ENCODE assay signal across 22 cellular contexts in the genomic region with DNA sequence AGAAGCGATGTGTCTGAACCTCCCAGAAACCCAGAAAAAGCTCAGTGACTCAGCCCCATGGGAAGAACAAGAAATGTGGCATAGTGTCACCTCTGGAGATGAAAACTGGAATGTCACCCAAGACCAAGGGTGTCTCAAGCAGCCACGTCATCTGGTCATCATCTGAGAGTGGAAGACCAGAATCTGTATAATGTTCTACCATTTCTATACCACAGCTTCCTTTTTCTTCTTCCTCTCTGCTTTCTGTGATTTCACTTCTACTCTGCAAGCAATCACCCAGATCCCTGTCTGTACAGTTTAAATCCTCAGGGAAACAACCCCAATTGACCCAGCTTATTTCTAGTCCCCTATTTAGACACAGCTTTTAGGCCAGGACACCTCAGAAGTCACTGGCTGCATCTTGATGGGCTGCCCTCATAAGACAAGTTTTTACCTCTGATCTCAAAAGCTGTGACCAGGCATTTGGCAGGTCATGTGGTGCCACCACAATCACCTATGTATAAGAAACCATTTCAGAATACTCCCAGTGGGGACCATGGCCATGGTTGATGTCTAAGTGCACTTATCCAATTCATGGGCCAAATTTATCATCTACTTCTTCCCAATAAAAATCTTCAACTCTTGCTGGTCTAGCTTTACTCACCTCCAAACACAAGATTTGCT.
DNase-seq lines count a peak whose midpoint lies in the region; ATAC-seq, FAIRE-seq and TF ChIP-seq lines count a peak whose summit lies in the region.
"Had no signal": no experiment of that assay in that cellular context is flagged by ENCODE, and none has a peak within 500 bp of the region (broad histone marks: within the 10 kb centered on the region; RNA-seq: fewer than 3 reads in every experiment).

No MANE protein-coding gene starts in this region.

- intact Hi-C loops in vagina (cut with DNase I) = no loop called here

- peak; percentile 13 for FAIRE-seq in bronchial epithelial cell (lab: Jason Lieb, UNC)

- H3K4me1 ChIP-seq in vagina = no peaks in the 10 kb centered on the region
- H3K4me1 ChIP-seq in right atrium auricular region = no peaks in the 10 kb centered on the region
- H3K4me1 ChIP-seq: gastrocnemius medialis, HAP-1, parathyroid adenoma had no signal

- no peaks in the 10 kb centered on the region for H3K27me3 ChIP-seq in bronchial epithelial cell (ENCODE audit: control insufficient read depth, insufficient read depth, low read length)
- no peaks in the 10 kb centered on the region for H3K27me3 ChIP-seq in vagina
- no peaks in the 10 kb centered on the region for H3K27me3 ChIP-seq in right atrium auricular region
- H3K27me3 ChIP-seq: gastrocnemius medialis had no signal

- no peak for TF ChIP-seq CTCF in bronchial epithelial cell (IDR thresholded peaks at IDR 0.05; ENCODE audit: insufficient read depth, low read length, severe bottlenecking)
- no peak for TF ChIP-seq CTCF in vagina (IDR thresholded peaks at IDR 0.05)
- TF ChIP-seq CTCF in right atrium auricular region (IDR thresholded peaks at IDR 0.05) = no peak

- no peak overlapping the region for H3K4me3 ChIP-seq in bronchial epithelial cell (ENCODE audit: low read depth, low read length)
- no peak overlapping the region for H3K4me3 ChIP-seq in vagina
- no peak overlapping the region for H3K4me3 ChIP-seq in right atrium auricular region
- H3K4me3 ChIP-seq: gastrocnemius medialis, HAP-1 had no signal

- H3K9me3 ChIP-seq in vagina (no peaks in the 10 kb centered on the region), right atrium auricular region (no peaks in the 10 kb centered on the region)
- H3K9me3 ChIP-seq: gastrocnemius medialis, HAP-1 had no signal

- no peak overlapping the region for H3K27ac ChIP-seq in vagina
- H3K27ac ChIP-seq in right atrium auricular region = no peak overlapping the region
- H3K27ac ChIP-seq: epithelial cell of prostate, gastrocnemius medialis, parathyroid adenoma had no signal

- H3K36me3 ChIP-seq in bronchial epithelial cell (ENCODE audit: control insufficient read depth, insufficient read depth, low read length) (no peaks in the 10 kb centered on the region), vagina (no peaks in the 10 kb centered on the region), right atrium auricular region (peaks cover 5% of the 10 kb centered on the region)
- H3K36me3 ChIP-seq: HAP-1 had no signal

- TF ChIP-seq POLR2A in vagina (IDR thresholded peaks at IDR 0.05) = no peak

- peak; percentile 75 for ATAC-seq in GM18861 (IDR thresholded peaks at IDR 0.05; ENCODE audit: unreplicated experiment)
- peak; percentile 81 for ATAC-seq in GM21381 (IDR thresholded peaks at IDR 0.05; ENCODE audit: unreplicated experiment)
- peak; percentile 62 for ATAC-seq in HG03139 (IDR thresholded peaks at IDR 0.05; ENCODE audit: unreplicated experiment)
- ATAC-seq in GM19328 (IDR thresholded peaks at IDR 0.05; ENCODE audit: unreplicated experiment) = no peak
- ATAC-seq: activated T-cell treated with anti-CD3 and anti-CD28 coated beads, Interleukin-2, amount 50 U/mL, for 72 hours; gastrocnemius medialis; natural killer cell treated with Interleukin-12 subunit alpha and Interleukin-12 subunit beta and Interleukin-15 and Interleukin-18, amount 100 ng/mL, for 72 hours; WTC11 had no signal

- DNase-seq in bronchial epithelial cell (ENCODE audit: low read depth) (no peak), vagina (ENCODE audit: extremely low spot score in 2 of 2) (no peak), right atrium auricular region (ENCODE audit: low spot score) (no peak)
- DNase-seq: activated CD4-positive, alpha-beta memory T cell treated with anti-CD3 and anti-CD28 coated beads, Interleukin-2, amount 10 ng/mL, durations not matched to agents 7 days and 5 days; activated T-cell treated with anti-CD3 and anti-CD28 coated beads, Interleukin-2, amount 50 U/mL, for 72 hours; COR-L47; cortex of kidney; gastrocnemius medialis; NCI-H1048; NCI-H2081 treated with DMSO at 0.1 percent for 48 hours; NCI-H510A treated with DMSO at 0.1 percent for 48 hours; Right ventricle myocardium superior; stimulated activated CD4-positive, alpha-beta T cell treated with anti-CD3 and anti-CD28 coated beads, Interleukin-2, amount 100 ng/mL, for 24 hours had no signal
